ENCODE assay signal across 15 cellular contexts in genomic region chr12:51871126-51871525, GRCh38. TPM values are rescaled to one million over a fixed set of nuclear protein-coding genes. Genes with fewer than 3 reads are reported as not detected.
DNase-seq lines count a peak whose midpoint lies in the region; ATAC-seq and TF ChIP-seq lines count a peak whose summit lies in the region.
"Had no signal": no experiment of that assay in that cellular context is flagged by ENCODE, and none has a peak within 500 bp of the region (broad histone marks: within the 10 kb centered on the region; RNA-seq: fewer than 3 reads in every experiment).

No MANE protein-coding gene starts in this region.

- TF ChIP-seq POLR2A in GM18505 (IDR thresholded peaks at IDR 0.05; ENCODE audit: borderline replicate concordance, extremely low read depth, insufficient read depth, insufficient read length) = no peak

- H3K27me3 ChIP-seq in H7 (ENCODE audit: control insufficient read depth, insufficient read depth, low read length) = peaks cover 43% of the 10 kb centered on the region

- H3K4me3 Mint-ChIP-seq in activated T-helper 17 cell treated with anti-CD3 and anti-CD28 coated beads, Interleukin-2, amount 50 U/mL, for 72 hours = no peak overlapping the region
- H3K4me3 Mint-ChIP-seq: stimulated activated naive CD8-positive, alpha-beta T cell treated with anti-CD3 and anti-CD28 coated beads, Interleukin-15, Interleukin-2, amounts not matched to agents 100 ng/mL and 50 ng/mL, for 24 hours had no signal

- no peaks in the 10 kb centered on the region for H3K4me1 ChIP-seq in OCI-LY7 (ENCODE audit: insufficient read depth, low read length, poor library complexity, severe bottlenecking)

- no peak overlapping the region for H3K27ac ChIP-seq in OCI-LY7 (ENCODE audit: low read depth, low read length, poor library complexity, severe bottlenecking)
- H3K27ac ChIP-seq: ascending aorta had no signal

- no peak overlapping the region for H3K27ac Mint-ChIP-seq in activated T-helper 17 cell treated with anti-CD3 and anti-CD28 coated beads, Interleukin-2, amount 50 U/mL, for 72 hours
- H3K27ac Mint-ChIP-seq: activated T-cell treated with anti-CD3 and anti-CD28 coated beads, Interleukin-2, amount 50 U/mL, for 72 hours; immature natural killer cell; stimulated activated naive CD8-positive, alpha-beta T cell treated with anti-CD3 and anti-CD28 coated beads, Interleukin-15, Interleukin-2, amounts not matched to agents 100 ng/mL and 50 ng/mL, for 24 hours had no signal

- POLR2A ChIA-PET in OCI-LY7 (lab: Charles Lee) = no interaction called here

- intact Hi-C loops in OCI-LY7 (cut with micrococcal nuclease; ENCODE audit: unreplicated experiment) = loop anchor here (10.0 kb wide), 1 partner anchor 336 kb away; no protein-coding TSS in a partner anchor
- intact Hi-C loops in left colon (cut with DNase I, micrococcal nuclease) = no loop called here

- H3K79me2 ChIP-seq in OCI-LY7 (ENCODE audit: insufficient read depth, low read depth, low read length) = no peaks in the 10 kb centered on the region

- H2AFZ ChIP-seq in OCI-LY7 (ENCODE audit: low read length) = no peak overlapping the region

- H3K36me3 Mint-ChIP-seq in activated T-helper 17 cell treated with anti-CD3 and anti-CD28 coated beads, Interleukin-2, amount 50 U/mL, for 72 hours (ENCODE audit: low read depth) = no peaks in the 10 kb centered on the region
- H3K36me3 Mint-ChIP-seq: immature natural killer cell had no signal

- peak; percentile 26; the same call in 1 of the 2 replicates for TF ChIP-seq CTCF in OCI-LY7 (conservative IDR thresholded peaks at IDR 0.05; ENCODE audit: low read length)

- H3K27me3 Mint-ChIP-seq in activated T-helper 17 cell treated with anti-CD3 and anti-CD28 coated beads, Interleukin-2, amount 50 U/mL, for 72 hours = peaks cover 43% of the 10 kb centered on the region

- no TSS peak for BruUV-seq in OCI-LY7 (replicated peaks; lab: Mats Ljungman, UMichigan)

- H3K36me3 ChIP-seq in H7 (replicated peaks; ENCODE audit: control insufficient read depth, insufficient read depth, low read length) (no peaks in the 10 kb centered on the region), OCI-LY7 (ENCODE audit: insufficient read depth, low read length) (no peaks in the 10 kb centered on the region)
- H3K36me3 ChIP-seq: ascending aorta had no signal

- H3K4me3 ChIP-seq in H7 (ENCODE audit: insufficient read depth, low read depth, low read length) (no peak overlapping the region), OCI-LY7 (ENCODE audit: low read depth, low read length, poor library complexity, severe bottlenecking) (no peak overlapping the region)
- H3K4me3 ChIP-seq: ascending aorta had no signal

- no peaks in the 10 kb centered on the region for H3K9me3 ChIP-seq in OCI-LY7 (ENCODE audit: low read length)
- H3K9me3 ChIP-seq: ascending aorta had no signal

- DNase-seq in Ammon's horn (ENCODE audit: low spot score) (peak; percentile 65), H7 (peak; percentile 33), OCI-LY7 (ENCODE audit: low spot score) (no peak), left colon (peak; percentile 41 to 45), AG08396 (ENCODE audit: low spot score) (no peak)
- DNase-seq: activated CD4-positive, alpha-beta T cell treated with anti-CD3 and anti-CD28 coated beads for 1 hour; activated T-cell treated with anti-CD3 and anti-CD28 coated beads, Interleukin-2, amount 50 U/mL, for 72 hours; immature natural killer cell; NCI-H774 had no signal

- no peaks in the 10 kb centered on the region for H3K9me2 ChIP-seq in OCI-LY7 (ENCODE audit: insufficient read depth, low read length)

- CTCF ChIA-PET in OCI-LY7 (lab: Charles Lee; ENCODE audit: unreplicated experiment) = interaction anchor here (0.6 kb wide), 1 partner anchor 153 kb away, joined by 3 read pairs; no protein-coding TSS in a partner anchor

- no peaks in the 10 kb centered on the region for H3K9me3 Mint-ChIP-seq in activated T-helper 17 cell treated with anti-CD3 and anti-CD28 coated beads, Interleukin-2, amount 50 U/mL, for 72 hours
- H3K9me3 Mint-ChIP-seq: activated T-cell treated with anti-CD3 and anti-CD28 coated beads, Interleukin-2, amount 50 U/mL, for 72 hours; stimulated activated naive CD8-positive, alpha-beta T cell treated with anti-CD3 and anti-CD28 coated beads, Interleukin-15, Interleukin-2, amounts not matched to agents 100 ng/mL and 50 ng/mL, for 24 hours had no signal

- no peaks in the 10 kb centered on the region for H3K4me1 Mint-ChIP-seq in activated T-helper 17 cell treated with anti-CD3 and anti-CD28 coated beads, Interleukin-2, amount 50 U/mL, for 72 hours

- ATAC-seq in left colon = no peak
- ATAC-seq in GM18505 (IDR thresholded peaks at IDR 0.05; ENCODE audit: unreplicated experiment) = no peak
- no peak for ATAC-seq in activated T-helper 17 cell treated with anti-CD3 and anti-CD28 coated beads, Interleukin-2, amount 50 U/mL, for 72 hours (replicated peaks)
- no peak for ATAC-seq in HG02571 (IDR thresholded peaks at IDR 0.05; ENCODE audit: unreplicated experiment)
- ATAC-seq: activated T-cell treated with anti-CD3 and anti-CD28 coated beads, Interleukin-2, amount 50 U/mL, for 72 hours; SK-N-SH treated with all-trans-retinoic acid at 6 μM for 48 hours had no signal

- H3K4me2 ChIP-seq in OCI-LY7 (ENCODE audit: low read length) = no peak overlapping the region

- no peaks in the 10 kb centered on the region for H4K20me1 ChIP-seq in OCI-LY7 (ENCODE audit: insufficient read depth, low read length)

RNA-seq across cellular contexts. Expression of gene ANKRD33, which starts 16.8 kb away (rescaled TPM):
- 0.17 and 1.6 TPM in 2 replicates for total RNA-seq in H7 (2014; rRNA removed; shearing (Covaris generic))
- not detected in 2 replicates for total RNA-seq in OCI-LY7 (2014; rRNA removed; shearing (Covaris generic))
- total RNA-seq in OCI-LY7 (2022) (not detected in 2 replicates), left colon (not detected)
- not detected for total RNA-seq in activated T-helper 17 cell treated with anti-CD3 and anti-CD28 coated beads, Interleukin-2, amount 50 U/mL, for 72 hours
- total RNA-seq: activated T-cell treated with anti-CD3 and anti-CD28 coated beads, Interleukin-2, amount 50 U/mL, for 72 hours; ascending aorta had no signal

RNA-seq across cellular contexts. Expression of gene FIGNL2, which starts 22.6 kb away (rescaled TPM):
- total RNA-seq in H7 (2014; rRNA removed; shearing (Covaris generic)) = 5.0 and 5.8 TPM in 2 replicates
- total RNA-seq in OCI-LY7 (2014; rRNA removed; shearing (Covaris generic)) = not detected in 2 replicates
- not detected in 2 replicates for total RNA-seq in OCI-LY7 (2022)
- total RNA-seq in left colon = under 1 TPM; 0.24 to 0.36 TPM
- under 1 TPM; 0.50 to 0.53 TPM for total RNA-seq in activated T-helper 17 cell treated with anti-CD3 and anti-CD28 coated beads, Interleukin-2, amount 50 U/mL, for 72 hours
- total RNA-seq: ascending aorta had no signal

RNA-seq across cellular contexts. Expression of gene ACVRL1, which starts 36.2 kb away (rescaled TPM):
- 0.07 and 0.33 TPM in 2 replicates for total RNA-seq in H7 (2014; rRNA removed; shearing (Covaris generic))
- total RNA-seq in OCI-LY7 (2014; rRNA removed; shearing (Covaris generic)) = not detected in 2 replicates
- not detected in 2 replicates for total RNA-seq in OCI-LY7 (2022)
- total RNA-seq in left colon = 100 to 1,000 TPM; 188 to 214 TPM
- total RNA-seq in activated T-helper 17 cell treated with anti-CD3 and anti-CD28 coated beads, Interleukin-2, amount 50 U/mL, for 72 hours = not detected
- total RNA-seq: activated T-cell treated with anti-CD3 and anti-CD28 coated beads, Interleukin-2, amount 50 U/mL, for 72 hours had no signal

Comparison
In these comparisons a context has a peak if more than half of its experiments do, and no peak if none do; other contexts are left out.
1. DNase-seq: peak in Ammon's horn (single experiment), H7 (single experiment) and left colon (2 of 2); none in OCI-LY7 (single experiment) and AG08396 (single experiment).
2. RNA of gene ACVRL1, which starts 36.2 kb away (total RNA-seq): 188 to 214 TPM in left colon; 0.07 to 0.33 TPM in H7, not detected in OCI-LY7 and not detected in activated T-helper 17 cell treated with anti-CD3 and anti-CD28 coated beads, Interleukin-2, amount 50 U/mL, for 72 hours; every median in the first group is over 100 times any median in the second.